Comparison of ENCODE assay signal across 23 cellular contexts in the genomic region with DNA sequence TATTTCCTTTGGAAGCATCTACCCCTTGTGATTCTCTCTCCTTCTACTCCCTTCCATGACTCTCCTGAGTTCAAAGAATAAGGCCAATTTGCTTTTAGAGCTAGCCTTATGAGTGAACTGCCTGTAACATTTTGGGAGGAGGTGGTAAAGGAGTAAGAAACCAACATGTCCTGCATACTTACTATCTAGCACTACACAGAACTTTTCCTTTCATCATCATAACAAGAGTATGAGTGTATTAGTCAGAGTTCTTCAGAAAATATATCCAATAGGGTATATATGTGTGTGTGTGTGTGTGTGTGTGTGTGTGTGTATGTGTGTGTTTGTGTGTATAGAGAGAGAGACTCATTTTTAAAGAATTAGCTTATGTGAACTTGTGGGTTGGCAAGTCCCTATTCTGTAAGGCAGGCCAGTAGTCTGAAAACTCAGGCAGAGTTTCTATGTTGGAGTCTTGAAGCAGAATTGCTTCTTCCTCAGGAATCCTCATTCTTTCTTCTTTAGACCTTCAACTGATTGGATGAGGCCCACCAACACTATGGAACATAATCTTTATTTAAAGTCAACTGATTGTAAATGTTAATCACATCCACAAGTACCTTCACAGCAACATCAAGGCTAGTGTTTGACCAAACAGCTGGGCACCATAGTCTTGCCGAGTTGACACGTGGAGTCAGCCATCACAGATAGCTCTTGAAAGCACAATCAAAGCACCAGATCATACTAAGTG.
DNase-seq lines count a peak whose midpoint lies in the region; ATAC-seq and TF ChIP-seq lines count a peak whose summit lies in the region.
"Had no signal": no experiment of that assay in that cellular context is flagged by ENCODE, and none has a peak within 500 bp of the region (broad histone marks: within the 10 kb centered on the region; RNA-seq: fewer than 3 reads in every experiment).

No MANE protein-coding gene starts in this region.

- TF ChIP-seq CTCF in osteoblast (IDR thresholded peaks at IDR 0.05; ENCODE audit: extremely low read depth, low read depth, low read length) = no peak

- H3K4me2 ChIP-seq in osteoblast (ENCODE audit: insufficient read depth, low read length) = no peak overlapping the region

- no peak overlapping the region for H3K27ac ChIP-seq in epithelial cell of prostate
- H3K27ac ChIP-seq in osteoblast (ENCODE audit: low read depth, low read length) = no peak overlapping the region

- H3K27ac Mint-ChIP-seq in activated T-cell treated with anti-CD3 and anti-CD28 coated beads, Interleukin-2, amount 50 U/mL, for 72 hours = no peak overlapping the region
- peak overlapping the region; percentile 37 for H3K27ac Mint-ChIP-seq in activated T-helper 2 cell treated with anti-CD3 and anti-CD28 coated beads, Interferon-gamma antibody, Interleukin-2, Interleukin-4, amounts not matched to agents 10 μg/mL and 5 μg/mL and 100 μg/mL, durations not matched to agents 14 hours and 24 hours and 36 hours

- no peaks in the 10 kb centered on the region for H4K20me1 ChIP-seq in osteoblast (ENCODE audit: insufficient read depth, low read length)

- no peaks in the 10 kb centered on the region for H3K9me3 Mint-ChIP-seq in activated T-cell treated with anti-CD3 and anti-CD28 coated beads, Interleukin-2, amount 50 U/mL, for 72 hours
- peaks cover 6% of the 10 kb centered on the region for H3K9me3 Mint-ChIP-seq in activated T-helper 2 cell treated with anti-CD3 and anti-CD28 coated beads, Interferon-gamma antibody, Interleukin-2, Interleukin-4, amounts not matched to agents 10 μg/mL and 5 μg/mL and 100 μg/mL, durations not matched to agents 14 hours and 24 hours and 36 hours

- peaks cover 16% of the 10 kb centered on the region for H3K4me1 ChIP-seq in osteoblast (ENCODE audit: insufficient read depth, low read length)

- H3K27me3 Mint-ChIP-seq in activated T-cell treated with anti-CD3 and anti-CD28 coated beads, Interleukin-2, amount 50 U/mL, for 72 hours (ENCODE audit: low read depth) = no peaks in the 10 kb centered on the region
- no peaks in the 10 kb centered on the region for H3K27me3 Mint-ChIP-seq in activated T-helper 2 cell treated with anti-CD3 and anti-CD28 coated beads, Interferon-gamma antibody, Interleukin-2, Interleukin-4, amounts not matched to agents 10 μg/mL and 5 μg/mL and 100 μg/mL, durations not matched to agents 14 hours and 24 hours and 36 hours (ENCODE audit: low read depth)

- DNase-seq in activated T-cell treated with anti-CD3 and anti-CD28 coated beads, Interleukin-2, amount 50 U/mL, for 72 hours = peak in 1 of 2 donors; percentile 2
- DNase-seq in activated T-cell treated with anti-CD3 and anti-CD28 coated beads for 4 hours = no peak
- DNase-seq in activated T-helper 2 cell treated with anti-CD3 and anti-CD28 coated beads, Interferon-gamma antibody, Interleukin-2, Interleukin-4, amounts not matched to agents 10 μg/mL and 5 μg/mL and 100 μg/mL, durations not matched to agents 14 hours and 24 hours and 36 hours (ENCODE audit: low spot score) = no peak
- DNase-seq in epithelial cell of prostate (ENCODE audit: low read depth, low spot score) = peak; percentile 12
- DNase-seq in osteoblast (ENCODE audit: insufficient read length, low spot score, missing footprints) = peak; percentile 32
- no peak for DNase-seq in OCI-M2 (lab: John Stamatoyannopoulos, UW; ENCODE audit: unreplicated experiment)
- no peak for DNase-seq in OCI-M1 (lab: John Stamatoyannopoulos, UW)
- DNase-seq in DMS153 treated with DMSO at 0.1 percent for 48 hours (lab: John Stamatoyannopoulos, UW; ENCODE audit: unreplicated experiment) = no peak
- DNase-seq: 8988T; ACHN; Calu3; DND-41; MG63; NCI-H1105 treated with DMSO at 0.1 percent for 48 hours; NCI-H146; NCI-H1930; NCI-H446; NCI-H524 treated with DMSO at 0.1 percent for 48 hours; NCI-H82; NK-92 treated with Interleukin-12 subunit alpha and Interleukin-12 subunit beta, amount 100 ng/mL, for 24 hours; RPMI8226; SHP77 had no signal

- no peaks in the 10 kb centered on the region for H3K27me3 ChIP-seq in osteoblast (ENCODE audit: insufficient read depth, low read length)
- H3K27me3 ChIP-seq: MG63 had no signal

- ATAC-seq in activated T-cell treated with anti-CD3 and anti-CD28 coated beads, Interleukin-2, amount 50 U/mL, for 72 hours (replicated peaks in 1 of 2) = peak; percentile 91 to 93
- ATAC-seq: HepG2 had no signal

- no peak overlapping the region for H2AFZ ChIP-seq in osteoblast (ENCODE audit: low read length)

- no peaks in the 10 kb centered on the region for H3K79me2 ChIP-seq in osteoblast (ENCODE audit: insufficient read depth, low read length)

- H3K4me3 ChIP-seq in osteoblast (ENCODE audit: insufficient read depth, low read length) = no peak overlapping the region
- H3K4me3 ChIP-seq: MG63 had no signal

- no peaks in the 10 kb centered on the region for H3K36me3 ChIP-seq in osteoblast (ENCODE audit: insufficient read depth, low read length)
- H3K36me3 ChIP-seq: MG63 had no signal

- H3K4me1 Mint-ChIP-seq in activated T-cell treated with anti-CD3 and anti-CD28 coated beads, Interleukin-2, amount 50 U/mL, for 72 hours (ENCODE audit: low read depth) = no peaks in the 10 kb centered on the region
- H3K4me1 Mint-ChIP-seq in activated T-helper 2 cell treated with anti-CD3 and anti-CD28 coated beads, Interferon-gamma antibody, Interleukin-2, Interleukin-4, amounts not matched to agents 10 μg/mL and 5 μg/mL and 100 μg/mL, durations not matched to agents 14 hours and 24 hours and 36 hours (ENCODE audit: low read depth) = peaks cover 19% of the 10 kb centered on the region

- intact Hi-C loops in activated T-helper 2 cell treated with anti-CD3 and anti-CD28 coated beads, Interferon-gamma antibody, Interleukin-2, Interleukin-4, amounts not matched to agents 10 μg/mL and 5 μg/mL and 100 μg/mL, durations not matched to agents 14 hours and 24 hours and 36 hours (cut with micrococcal nuclease) = loop anchor here (1.0 kb wide), 2 partner anchors 20 to 22 kb away; no protein-coding TSS in a partner anchor

- H3K4me3 Mint-ChIP-seq in activated T-cell treated with anti-CD3 and anti-CD28 coated beads, Interleukin-2, amount 50 U/mL, for 72 hours = no peak overlapping the region
- H3K4me3 Mint-ChIP-seq in activated T-helper 2 cell treated with anti-CD3 and anti-CD28 coated beads, Interferon-gamma antibody, Interleukin-2, Interleukin-4, amounts not matched to agents 10 μg/mL and 5 μg/mL and 100 μg/mL, durations not matched to agents 14 hours and 24 hours and 36 hours (ENCODE audit: low read depth) = no peak overlapping the region

- H3K36me3 Mint-ChIP-seq in activated T-cell treated with anti-CD3 and anti-CD28 coated beads, Interleukin-2, amount 50 U/mL, for 72 hours (ENCODE audit: insufficient read depth in 2 of 2) = no peaks in the 10 kb centered on the region
- H3K36me3 Mint-ChIP-seq in activated T-helper 2 cell treated with anti-CD3 and anti-CD28 coated beads, Interferon-gamma antibody, Interleukin-2, Interleukin-4, amounts not matched to agents 10 μg/mL and 5 μg/mL and 100 μg/mL, durations not matched to agents 14 hours and 24 hours and 36 hours (ENCODE audit: low read depth) = no peaks in the 10 kb centered on the region

- no peaks in the 10 kb centered on the region for H3K9me3 ChIP-seq in osteoblast (ENCODE audit: low read depth, low read length)
- H3K9me3 ChIP-seq: MG63 had no signal

Comparison
In these comparisons a context has a peak if more than half of its experiments do, and no peak if none do; other contexts are left out.
1. DNase-seq: peak in epithelial cell of prostate (single experiment) and osteoblast (single experiment); none in activated T-cell treated with anti-CD3 and anti-CD28 coated beads for 4 hours (single experiment), activated T-helper 2 cell treated with anti-CD3 and anti-CD28 coated beads, Interferon-gamma antibody, Interleukin-2, Interleukin-4, amounts not matched to agents 10 μg/mL and 5 μg/mL and 100 μg/mL, durations not matched to agents 14 hours and 24 hours and 36 hours (single experiment), OCI-M2 (single experiment), OCI-M1 (single experiment) and DMS153 treated with DMSO at 0.1 percent for 48 hours (single experiment).